Comparison of ENCODE assay signal across 2 cellular contexts in genomic region chr7:44232900-44233715, GRCh38.
TF ChIP-seq lines count a peak whose summit lies in the region.

No MANE protein-coding gene starts in this region.

TF ChIP-seq in Ishikawa, 13 proteins besides CTCF, POLR2A, EP300 and RAD21:
- TF ChIP-seq REST (IDR thresholded peaks at IDR 0.05; ENCODE audit: low read depth), result peak; percentile 31; the same call in 1 of the 2 replicates
- TF ChIP-seq CEBPB (IDR thresholded peaks at IDR 0.05), result no peak
- no peak for TF ChIP-seq FOXM1 (IDR thresholded peaks at IDR 0.05; ENCODE audit: borderline replicate concordance, low read depth)
- TF ChIP-seq TEAD4 (IDR thresholded peaks at IDR 0.05), result no peak
- no peak for TF ChIP-seq CREB1 (IDR thresholded peaks at IDR 0.05; ENCODE audit: low read depth)

TF ChIP-seq in K562, 482 proteins besides CTCF, POLR2A, EP300 and RAD21:
- TF ChIP-seq UBTF (IDR thresholded peaks at IDR 0.05; ENCODE audit: borderline replicate concordance in 1 of 2, low read depth in 2 of 2, low read length in 2 of 2) (peak in 1 of 2 experiments; percentile 86; a peak in 2 of 4 replicates), KDM1A (IDR thresholded peaks at IDR 0.05) (no peak)
